In the genomic region with DNA sequence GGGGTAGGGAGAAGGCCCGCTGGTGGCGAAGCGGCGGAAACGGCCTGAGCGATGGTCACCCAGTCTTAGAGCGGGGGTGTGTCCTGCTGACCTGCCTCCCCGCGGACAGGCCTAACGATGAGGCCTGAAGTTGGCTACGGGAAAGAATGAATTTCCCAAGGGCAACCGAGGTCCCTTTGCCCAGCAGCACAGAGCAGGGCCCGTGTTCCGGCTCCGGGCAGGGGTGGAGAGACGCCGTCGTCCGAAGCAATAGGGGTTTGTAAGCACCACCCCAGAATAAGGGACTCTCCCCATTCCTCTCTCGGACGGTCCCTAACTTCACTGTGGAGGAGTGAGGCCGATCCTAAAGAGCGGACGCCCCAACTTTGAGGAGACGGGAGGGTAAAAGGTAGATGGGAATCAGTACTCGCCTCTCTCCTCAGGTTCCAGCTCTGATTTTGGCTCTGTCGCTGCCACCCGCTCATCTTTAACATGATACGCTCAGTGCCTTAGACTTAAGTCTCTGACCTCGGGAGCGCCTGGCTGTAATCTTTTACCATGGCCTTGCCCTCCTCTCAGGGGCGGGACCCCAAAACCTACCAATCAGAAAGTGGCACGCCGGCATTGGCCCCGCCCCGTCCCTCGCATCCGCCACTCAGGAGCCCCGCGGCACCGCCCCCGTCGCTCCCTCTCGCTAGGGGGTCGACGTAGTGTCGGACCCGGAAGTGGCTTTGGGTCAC, we compare ENCODE assay signal across 8 cellular contexts. TPM values are rescaled to one million over a fixed set of nuclear protein-coding genes. Genes with fewer than 3 reads are reported as not detected.
DNase-seq lines count a peak whose midpoint lies in the region; FAIRE-seq and TF ChIP-seq lines count a peak whose summit lies in the region.

A gene with protein sequence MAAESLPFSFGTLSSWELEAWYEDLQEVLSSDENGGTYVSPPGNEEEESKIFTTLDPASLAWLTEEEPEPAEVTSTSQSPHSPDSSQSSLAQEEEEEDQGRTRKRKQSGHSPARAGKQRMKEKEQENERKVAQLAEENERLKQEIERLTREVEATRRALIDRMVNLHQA (minus strand): TSS at position 507 of the 719 bp plus-strand sequence. CDS start 3,108 bp downstream, outside the sequence.

- H3K4me3 ChIP-seq in GM06990 (replicated peaks; ENCODE audit: low read depth, low read length) (peak within 1 kb of the TSS; percentile 95), NB4 (ENCODE audit: low read depth, low read length) (peak within 1 kb of the TSS; percentile 99)

- DNase-seq in GM06990 (ENCODE audit: extremely low read depth, insufficient read length) (peak; percentile 99), HFFc6 (peak; percentile 96), NB4 (ENCODE audit: low read depth) (peak; percentile 99), SK-N-DZ (ENCODE audit: low spot score) (peak; percentile 99), frontal cortex (ENCODE audit: low spot score in 2 of 2) (peak in 1 of 2 donors; percentile 94), non-pigmented ciliary epithelial cell (ENCODE audit: low read depth) (peak; percentile 89), substantia nigra (lab: John Stamatoyannopoulos, UW) (peak; percentile 37 to 100 (median 99))
- DNase-seq in activated naive CD4-positive, alpha-beta T cell treated with anti-CD3 and anti-CD28 coated beads for 36 hours = peak; percentile 100

- H3K27ac Mint-ChIP-seq in HFFc6 = peak within 1 kb of the TSS; percentile 99
- peak within 1 kb of the TSS; percentile 100 for H3K27ac Mint-ChIP-seq in activated naive CD4-positive, alpha-beta T cell treated with anti-CD3 and anti-CD28 coated beads for 36 hours

- FAIRE-seq in frontal cortex (lab: Jason Lieb, UNC) = peak; percentile 56

- H3K27me3 Mint-ChIP-seq in HFFc6 (ENCODE audit: insufficient read depth) = peaks cover 5% of the 10 kb centered on the region
- H3K27me3 Mint-ChIP-seq in activated naive CD4-positive, alpha-beta T cell treated with anti-CD3 and anti-CD28 coated beads for 36 hours (ENCODE audit: low read depth) = no peaks in the 10 kb centered on the region

- TF ChIP-seq CTCF in GM06990 (IDR thresholded peaks at IDR 0.05; ENCODE audit: insufficient read depth, low read length, poor library complexity, severe bottlenecking) = no peak
- no peak for TF ChIP-seq CTCF in HFFc6 (IDR thresholded peaks at IDR 0.05)
- no peak for TF ChIP-seq CTCF in NB4 (IDR thresholded peaks at IDR 0.05; ENCODE audit: low read depth, low read length)

- peaks cover 70% of the 10 kb centered on the region for H3K4me1 Mint-ChIP-seq in HFFc6 (ENCODE audit: low read depth)
- peaks cover 67% of the 10 kb centered on the region for H3K4me1 Mint-ChIP-seq in activated naive CD4-positive, alpha-beta T cell treated with anti-CD3 and anti-CD28 coated beads for 36 hours (ENCODE audit: low read depth)

- peak; percentile 98 for TF ChIP-seq POLR2A in NB4 (IDR thresholded peaks at IDR 0.05; ENCODE audit: extremely low read depth, insufficient read length)

- CTCF ChIA-PET in activated naive CD4-positive, alpha-beta T cell treated with anti-CD3 and anti-CD28 coated beads for 36 hours (lab: Charles Lee) = no interaction called here

- no peaks in the 10 kb centered on the region for H3K27me3 ChIP-seq in GM06990 (replicated peaks; ENCODE audit: control insufficient read depth, insufficient read depth, low read length)

- H3K9me3 Mint-ChIP-seq in HFFc6 = no peaks in the 10 kb centered on the region
- H3K9me3 Mint-ChIP-seq in activated naive CD4-positive, alpha-beta T cell treated with anti-CD3 and anti-CD28 coated beads for 36 hours = no peaks in the 10 kb centered on the region

- peak within 1 kb of the TSS; percentile 100 for H3K27ac ChIP-seq in substantia nigra (ENCODE audit: low read depth, low read length, poor library complexity, severe bottlenecking)

- H3K36me3 ChIP-seq in GM06990 (ENCODE audit: control insufficient read depth, insufficient read depth, low read length) = peaks cover 22% of the 10 kb centered on the region

- H3K4me3 Mint-ChIP-seq in HFFc6 = peak within 1 kb of the TSS; percentile 89
- peak within 1 kb of the TSS; percentile 97 for H3K4me3 Mint-ChIP-seq in activated naive CD4-positive, alpha-beta T cell treated with anti-CD3 and anti-CD28 coated beads for 36 hours

- peaks cover 53% of the 10 kb centered on the region for H3K36me3 Mint-ChIP-seq in HFFc6 (ENCODE audit: low read depth)
- H3K36me3 Mint-ChIP-seq in activated naive CD4-positive, alpha-beta T cell treated with anti-CD3 and anti-CD28 coated beads for 36 hours (ENCODE audit: low read depth) = peaks cover 47% of the 10 kb centered on the region

- intact Hi-C loops in activated naive CD4-positive, alpha-beta T cell treated with anti-CD3 and anti-CD28 coated beads for 36 hours (cut with micrococcal nuclease) = loop anchor here (1.0 to 10.0 kb wide), 11 partner anchors 32 to 1185 kb away; a partner anchor contains a TSS

RNA-seq across cellular contexts. Expression of the gene that starts here (rescaled TPM):
- total RNA-seq in HFFc6 (2021; fragmentation: NEBNext Ultra II Directional; extraction: Animal tissue kit (Norgen Biotek cat#: 25700)) = 10 to 100 TPM in 4 of 6 experiments, 1 to 10 TPM in 2; 9.4 to 10.8 (median 10.2) TPM
- 36.1 and 40.5 TPM in 2 replicates for polyA plus RNA-seq in SK-N-DZ (2014; cell fraction: cytosol; rRNA removed)
- polyA plus RNA-seq in SK-N-DZ (2014; cell fraction: nucleus; rRNA removed) = 59.9 and 77.2 TPM in 2 replicates
- 10 to 100 TPM; 44.6 to 45.6 TPM for total RNA-seq in activated naive CD4-positive, alpha-beta T cell treated with anti-CD3 and anti-CD28 coated beads for 36 hours
- total RNA-seq in frontal cortex = 4.9 TPM
